In genomic region chr19:17195106-17195505, GRCh38 we compare ENCODE assay signal across 24 cellular contexts. TPM values are rescaled to one million over a fixed set of nuclear protein-coding genes. Genes with fewer than 3 reads are reported as not detected.
A peak's percentile ranks its signal among the peaks of the same experiment; 100 is the strongest.
DNase-seq lines count a peak whose midpoint lies in the region; ATAC-seq and TF ChIP-seq lines count a peak whose summit lies in the region.
"Had no signal": no experiment of that assay in that cellular context is flagged by ENCODE, and none has a peak within 500 bp of the region (broad histone marks: within the 10 kb centered on the region; RNA-seq: fewer than 3 reads in every experiment).

No MANE protein-coding gene starts in this region.

- over 99% methylated on average over 22 of the region's 23 CpGs for WGBS in hepatocyte (ENCODE audit: low lambda C conversion rate, missing lambda C conversion rate)

- no peaks in the 10 kb centered on the region for H3K27me3 ChIP-seq in hepatocyte
- H3K27me3 ChIP-seq in osteoblast (ENCODE audit: insufficient read depth, low read length): no peaks in the 10 kb centered on the region
- H3K27me3 ChIP-seq: BE2C; BLaER1 treated with 17β-estradiol and CSF1 and Interleukin-3, amounts not matched to agents 10 nM and 100 nM had no signal

- TF ChIP-seq CTCF in hepatocyte (IDR thresholded peaks at IDR 0.05; ENCODE audit: poor library complexity) (no peak), osteoblast (IDR thresholded peaks at IDR 0.05; ENCODE audit: extremely low read depth, low read depth, low read length) (no peak)

- H4K20me1 ChIP-seq in hepatocyte (ENCODE audit: insufficient read depth, poor library complexity, severe bottlenecking) (no peaks in the 10 kb centered on the region), osteoblast (ENCODE audit: insufficient read depth, low read length) (no peaks in the 10 kb centered on the region)

- H3K36me3 Mint-ChIP-seq in stimulated activated naive B cell treated with anti-CD40 and anti-IgM and Interleukin-4, amounts not matched to agents 10 μg/mL and 1 μg/mL and 100 μg/mL, for 72 hours: peaks cover 61 to 72% of the 10 kb centered on the region in 2 donors

- H3K36me3 ChIP-seq in hepatocyte (replicated peaks; ENCODE audit: insufficient read depth, low read depth) (no peaks in the 10 kb centered on the region), osteoblast (ENCODE audit: insufficient read depth, low read length) (peaks cover 62% of the 10 kb centered on the region)

- H3K9me3 ChIP-seq in hepatocyte (ENCODE audit: low read depth) (no peaks in the 10 kb centered on the region), osteoblast (ENCODE audit: low read depth, low read length) (no peaks in the 10 kb centered on the region)
- H3K9me3 ChIP-seq: A549; BE2C; BLaER1 treated with 17β-estradiol and CSF1 and Interleukin-3, amounts not matched to agents 10 nM and 100 nM; HAP-1 had no signal

- H3K27ac ChIP-seq in hepatocyte (no peak overlapping the region), osteoblast (ENCODE audit: low read depth, low read length) (no peak overlapping the region)
- H3K27ac ChIP-seq: A549; BLaER1 treated with 17β-estradiol and CSF1 and Interleukin-3, amounts not matched to agents 10 nM and 100 nM had no signal

- H3K4me1 ChIP-seq in hepatocyte (ENCODE audit: insufficient read depth): no peaks in the 10 kb centered on the region
- no peaks in the 10 kb centered on the region for H3K4me1 ChIP-seq in osteoblast (ENCODE audit: insufficient read depth, low read length)
- H3K4me1 ChIP-seq: A549, BE2C, HAP-1 had no signal

- H3K9me3 Mint-ChIP-seq in stimulated activated naive B cell treated with anti-CD40 and anti-IgM and Interleukin-4, amounts not matched to agents 10 μg/mL and 1 μg/mL and 100 μg/mL, for 72 hours: no peaks in the 10 kb centered on the region
- H3K9me3 Mint-ChIP-seq: CD14-positive monocyte; CD4-positive, alpha-beta T cell; CD8-positive, alpha-beta memory T cell; HFFc6 had no signal

- no peak overlapping the region for H3K4me3 ChIP-seq in hepatocyte
- no peak overlapping the region for H3K4me3 ChIP-seq in osteoblast (ENCODE audit: insufficient read depth, low read length)
- H3K4me3 ChIP-seq: A549; BLaER1 treated with 17β-estradiol and CSF1 and Interleukin-3, amounts not matched to agents 10 nM and 100 nM; GM12878; HAP-1 had no signal

- no peaks in the 10 kb centered on the region for H3K27me3 Mint-ChIP-seq in stimulated activated naive B cell treated with anti-CD40 and anti-IgM and Interleukin-4, amounts not matched to agents 10 μg/mL and 1 μg/mL and 100 μg/mL, for 72 hours
- H3K27me3 Mint-ChIP-seq: CD4-positive, alpha-beta T cell had no signal

- no peaks in the 10 kb centered on the region for H3K79me2 ChIP-seq in hepatocyte
- H3K79me2 ChIP-seq in osteoblast (ENCODE audit: insufficient read depth, low read length): no peaks in the 10 kb centered on the region

- no peak for ATAC-seq in stimulated activated naive B cell treated with anti-CD40 and anti-IgM and Interleukin-4, amounts not matched to agents 10 μg/mL and 1 μg/mL and 100 μg/mL, for 72 hours (replicated peaks)
- ATAC-seq in HG03354 (IDR thresholded peaks at IDR 0.05; ENCODE audit: poor library complexity, severe bottlenecking, unreplicated experiment): no peak
- ATAC-seq: A549, GM12878 had no signal

- no peak overlapping the region for H3K4me3 Mint-ChIP-seq in stimulated activated naive B cell treated with anti-CD40 and anti-IgM and Interleukin-4, amounts not matched to agents 10 μg/mL and 1 μg/mL and 100 μg/mL, for 72 hours
- H3K4me3 Mint-ChIP-seq: CD14-positive monocyte; CD4-positive, alpha-beta T cell; CD8-positive, alpha-beta memory T cell; HFFc6 had no signal

- DNase-seq in activated CD8-positive, alpha-beta memory T cell treated with anti-CD3 and anti-CD28 coated beads, Interleukin-2, amount 50 U/mL, for 48 hours: peak; percentile 40
- no peak for DNase-seq in activated CD8-positive, alpha-beta memory T cell treated with anti-CD3 and anti-CD28 coated beads, Interleukin-2, amount 50 U/mL, for 4 hours
- DNase-seq in hepatocyte (ENCODE audit: low spot score) (peak; percentile 3), osteoblast (ENCODE audit: insufficient read length, low spot score, missing footprints) (peak; percentile 0), NCI-H510A (lab: John Stamatoyannopoulos, UW) (no peak)
- DNase-seq in stimulated activated naive B cell treated with anti-CD40 and anti-IgM and Interleukin-4, amounts not matched to agents 10 μg/mL and 1 μg/mL and 100 μg/mL, for 72 hours: no peak
- DNase-seq: 8988T; ACHN; AML-193; BE2C; CD4-positive, alpha-beta T cell; CD8-positive, alpha-beta memory T cell; DMS 273 treated with DMSO at 0.1 percent for 48 hours; DMS79; EL; GDM1; GOT3; HFFc6 had no signal

- H3K9me2 ChIP-seq in hepatocyte (replicated peaks; ENCODE audit: insufficient read depth): no peaks in the 10 kb centered on the region

- H2AFZ ChIP-seq in hepatocyte: no peak overlapping the region
- H2AFZ ChIP-seq in osteoblast (ENCODE audit: low read length): no peak overlapping the region

- H3K27ac Mint-ChIP-seq in stimulated activated naive B cell treated with anti-CD40 and anti-IgM and Interleukin-4, amounts not matched to agents 10 μg/mL and 1 μg/mL and 100 μg/mL, for 72 hours: peak overlapping the region; percentile 37
- H3K27ac Mint-ChIP-seq: CD4-positive, alpha-beta T cell; HFFc6 had no signal

- H3K4me1 Mint-ChIP-seq in stimulated activated naive B cell treated with anti-CD40 and anti-IgM and Interleukin-4, amounts not matched to agents 10 μg/mL and 1 μg/mL and 100 μg/mL, for 72 hours: peaks cover 11 to 17% of the 10 kb centered on the region in 2 donors
- H3K4me1 Mint-ChIP-seq: CD14-positive monocyte had no signal

- H3K4me2 ChIP-seq in hepatocyte (no peak overlapping the region), osteoblast (ENCODE audit: insufficient read depth, low read length) (no peak overlapping the region)
- H3K4me2 ChIP-seq: A549; BLaER1 treated with 17β-estradiol and CSF1 and Interleukin-3, amounts not matched to agents 10 nM and 100 nM had no signal

RNA-seq across cellular contexts. Expression of gene USE1, which starts 20.1 kb away (rescaled TPM):
- total RNA-seq in hepatocyte: 22.4 and 26.9 TPM in 2 replicates
- polyA plus RNA-seq in hepatocyte: 42.6 and 46.7 TPM in 2 replicates
- total RNA-seq in osteoblast: 22.4 and 25.7 TPM in 2 replicates

RNA-seq across cellular contexts. Expression of gene OCEL1, which starts 30.9 kb away (rescaled TPM):
- total RNA-seq in hepatocyte: 9.5 and 15.3 TPM in 2 replicates
- 44.7 and 47.7 TPM in 2 replicates for polyA plus RNA-seq in hepatocyte
- 2.4 and 3.3 TPM in 2 replicates for total RNA-seq in osteoblast

RNA-seq across cellular contexts. Expression of gene NR2F6, which starts 50.6 kb away (rescaled TPM):
- 116 and 133 TPM in 2 replicates for total RNA-seq in hepatocyte
- polyA plus RNA-seq in hepatocyte: 157 and 169 TPM in 2 replicates
- 29.5 and 32.2 TPM in 2 replicates for total RNA-seq in osteoblast

Comparison
In these comparisons a context has a peak if more than half of its experiments do, and no peak if none do; other contexts are left out.
1. DNase-seq: peak in activated CD8-positive, alpha-beta memory T cell treated with anti-CD3 and anti-CD28 coated beads, Interleukin-2, amount 50 U/mL, for 48 hours (single experiment), hepatocyte (single experiment) and osteoblast (single experiment); none in activated CD8-positive, alpha-beta memory T cell treated with anti-CD3 and anti-CD28 coated beads, Interleukin-2, amount 50 U/mL, for 4 hours (single experiment), stimulated activated naive B cell treated with anti-CD40 and anti-IgM and Interleukin-4, amounts not matched to agents 10 μg/mL and 1 μg/mL and 100 μg/mL, for 72 hours (single experiment) and NCI-H510A (single experiment).